ENCODE assay signal across 25 cellular contexts in genomic region chr4:130349745-130350144, GRCh38.
"Had no signal": no experiment of that assay in that cellular context is flagged by ENCODE, and none has a peak within 500 bp of the region (broad histone marks: within the 10 kb centered on the region; RNA-seq: fewer than 3 reads in every experiment).

No MANE protein-coding gene starts in this region.

- H3K27ac ChIP-seq: left lung, lower lobe of right lung, pancreas, prostate gland, sigmoid colon, stomach, testis, thyroid gland, transverse colon, upper lobe of left lung had no signal

- H3K27me3 ChIP-seq: left lung, pancreas, sigmoid colon, stomach, testis, thyroid gland, transverse colon, upper lobe of left lung had no signal

- DNase-seq: head of caudate nucleus; hippocampal formation; left colon; left lung; lower lobe of right lung; mammary epithelial cell; mesenchymal stem cell; naive thymus-derived CD4-positive, alpha-beta T cell; nucleus accumbens; retina; sigmoid colon; small intestine; stimulated activated CD4-positive, alpha-beta T cell treated with anti-CD3 and anti-CD28 coated beads, Interleukin-1b, Interleukin-23, amount 100 ng/mL, for 48 hours; stimulated activated CD4-positive, alpha-beta T cell treated with anti-CD3 and anti-CD28 coated beads, Interleukin-2, amount 100 ng/mL, for 48 hours; stimulated activated CD4-positive, alpha-beta T cell treated with anti-CD3 and anti-CD28 coated beads, Interleukin-4, amount 100 ng/mL, for 4 hours; stimulated activated CD8-positive, alpha-beta memory T cell treated with anti-CD3 and anti-CD28 coated beads, Interleukin-4, amount 100 ng/mL, for 48 hours; stimulated activated naive CD4-positive, alpha-beta T cell; stomach; testis; thyroid gland; transverse colon had no signal

- H3K4me3 ChIP-seq: left lung, lower lobe of right lung, pancreas, prostate gland, sigmoid colon, stomach, testis, thyroid gland, transverse colon, upper lobe of left lung had no signal

- H3K9me3 ChIP-seq: left lung, lower lobe of right lung, pancreas, prostate gland, sigmoid colon, stomach, testis, thyroid gland, transverse colon, upper lobe of left lung had no signal

- ATAC-seq: left colon, left lung, pancreas, right cardiac atrium had no signal

- H3K36me3 ChIP-seq: left lung, lower lobe of right lung, pancreas, prostate gland, sigmoid colon, stomach, thyroid gland, transverse colon, upper lobe of left lung had no signal

- H3K4me1 ChIP-seq: left lung, lower lobe of right lung, pancreas, prostate gland, sigmoid colon, stomach, testis, thyroid gland, transverse colon, upper lobe of left lung had no signal
